ENCODE assay signal across 1 cellular context in the genomic region with DNA sequence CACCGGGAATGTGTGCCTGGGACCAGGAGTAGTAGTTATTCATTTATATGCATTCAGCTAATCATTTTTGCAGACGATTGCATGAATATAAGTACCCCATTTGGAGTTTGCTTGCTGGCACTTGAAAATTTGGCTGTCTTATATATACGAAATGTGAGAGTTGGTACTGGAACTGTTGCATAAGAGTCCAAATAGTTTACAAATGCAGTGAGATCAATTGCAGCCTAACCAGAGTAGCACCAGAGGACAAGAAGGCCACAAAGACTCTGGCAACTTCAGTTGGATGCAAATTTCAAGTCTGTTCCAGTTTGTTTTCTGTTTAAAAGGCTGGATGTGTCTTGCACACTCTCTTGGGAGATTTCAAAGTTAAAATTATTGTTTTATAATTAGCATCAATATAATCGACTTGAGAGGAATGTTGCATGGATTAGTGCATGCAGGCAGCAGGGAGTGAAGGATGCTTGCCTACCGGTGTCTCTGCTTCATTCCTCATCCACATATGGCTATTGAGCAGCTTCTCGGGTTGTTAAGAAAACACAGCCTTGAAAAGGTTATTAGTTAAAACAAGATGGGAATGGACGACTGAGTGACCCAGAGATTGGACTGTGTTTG.
TF ChIP-seq lines count a peak whose summit lies in the region.

No MANE protein-coding gene starts in this region.

TF ChIP-seq in H1, 55 proteins besides CTCF, POLR2A, EP300 and RAD21:
- TF ChIP-seq, protein P1, sequence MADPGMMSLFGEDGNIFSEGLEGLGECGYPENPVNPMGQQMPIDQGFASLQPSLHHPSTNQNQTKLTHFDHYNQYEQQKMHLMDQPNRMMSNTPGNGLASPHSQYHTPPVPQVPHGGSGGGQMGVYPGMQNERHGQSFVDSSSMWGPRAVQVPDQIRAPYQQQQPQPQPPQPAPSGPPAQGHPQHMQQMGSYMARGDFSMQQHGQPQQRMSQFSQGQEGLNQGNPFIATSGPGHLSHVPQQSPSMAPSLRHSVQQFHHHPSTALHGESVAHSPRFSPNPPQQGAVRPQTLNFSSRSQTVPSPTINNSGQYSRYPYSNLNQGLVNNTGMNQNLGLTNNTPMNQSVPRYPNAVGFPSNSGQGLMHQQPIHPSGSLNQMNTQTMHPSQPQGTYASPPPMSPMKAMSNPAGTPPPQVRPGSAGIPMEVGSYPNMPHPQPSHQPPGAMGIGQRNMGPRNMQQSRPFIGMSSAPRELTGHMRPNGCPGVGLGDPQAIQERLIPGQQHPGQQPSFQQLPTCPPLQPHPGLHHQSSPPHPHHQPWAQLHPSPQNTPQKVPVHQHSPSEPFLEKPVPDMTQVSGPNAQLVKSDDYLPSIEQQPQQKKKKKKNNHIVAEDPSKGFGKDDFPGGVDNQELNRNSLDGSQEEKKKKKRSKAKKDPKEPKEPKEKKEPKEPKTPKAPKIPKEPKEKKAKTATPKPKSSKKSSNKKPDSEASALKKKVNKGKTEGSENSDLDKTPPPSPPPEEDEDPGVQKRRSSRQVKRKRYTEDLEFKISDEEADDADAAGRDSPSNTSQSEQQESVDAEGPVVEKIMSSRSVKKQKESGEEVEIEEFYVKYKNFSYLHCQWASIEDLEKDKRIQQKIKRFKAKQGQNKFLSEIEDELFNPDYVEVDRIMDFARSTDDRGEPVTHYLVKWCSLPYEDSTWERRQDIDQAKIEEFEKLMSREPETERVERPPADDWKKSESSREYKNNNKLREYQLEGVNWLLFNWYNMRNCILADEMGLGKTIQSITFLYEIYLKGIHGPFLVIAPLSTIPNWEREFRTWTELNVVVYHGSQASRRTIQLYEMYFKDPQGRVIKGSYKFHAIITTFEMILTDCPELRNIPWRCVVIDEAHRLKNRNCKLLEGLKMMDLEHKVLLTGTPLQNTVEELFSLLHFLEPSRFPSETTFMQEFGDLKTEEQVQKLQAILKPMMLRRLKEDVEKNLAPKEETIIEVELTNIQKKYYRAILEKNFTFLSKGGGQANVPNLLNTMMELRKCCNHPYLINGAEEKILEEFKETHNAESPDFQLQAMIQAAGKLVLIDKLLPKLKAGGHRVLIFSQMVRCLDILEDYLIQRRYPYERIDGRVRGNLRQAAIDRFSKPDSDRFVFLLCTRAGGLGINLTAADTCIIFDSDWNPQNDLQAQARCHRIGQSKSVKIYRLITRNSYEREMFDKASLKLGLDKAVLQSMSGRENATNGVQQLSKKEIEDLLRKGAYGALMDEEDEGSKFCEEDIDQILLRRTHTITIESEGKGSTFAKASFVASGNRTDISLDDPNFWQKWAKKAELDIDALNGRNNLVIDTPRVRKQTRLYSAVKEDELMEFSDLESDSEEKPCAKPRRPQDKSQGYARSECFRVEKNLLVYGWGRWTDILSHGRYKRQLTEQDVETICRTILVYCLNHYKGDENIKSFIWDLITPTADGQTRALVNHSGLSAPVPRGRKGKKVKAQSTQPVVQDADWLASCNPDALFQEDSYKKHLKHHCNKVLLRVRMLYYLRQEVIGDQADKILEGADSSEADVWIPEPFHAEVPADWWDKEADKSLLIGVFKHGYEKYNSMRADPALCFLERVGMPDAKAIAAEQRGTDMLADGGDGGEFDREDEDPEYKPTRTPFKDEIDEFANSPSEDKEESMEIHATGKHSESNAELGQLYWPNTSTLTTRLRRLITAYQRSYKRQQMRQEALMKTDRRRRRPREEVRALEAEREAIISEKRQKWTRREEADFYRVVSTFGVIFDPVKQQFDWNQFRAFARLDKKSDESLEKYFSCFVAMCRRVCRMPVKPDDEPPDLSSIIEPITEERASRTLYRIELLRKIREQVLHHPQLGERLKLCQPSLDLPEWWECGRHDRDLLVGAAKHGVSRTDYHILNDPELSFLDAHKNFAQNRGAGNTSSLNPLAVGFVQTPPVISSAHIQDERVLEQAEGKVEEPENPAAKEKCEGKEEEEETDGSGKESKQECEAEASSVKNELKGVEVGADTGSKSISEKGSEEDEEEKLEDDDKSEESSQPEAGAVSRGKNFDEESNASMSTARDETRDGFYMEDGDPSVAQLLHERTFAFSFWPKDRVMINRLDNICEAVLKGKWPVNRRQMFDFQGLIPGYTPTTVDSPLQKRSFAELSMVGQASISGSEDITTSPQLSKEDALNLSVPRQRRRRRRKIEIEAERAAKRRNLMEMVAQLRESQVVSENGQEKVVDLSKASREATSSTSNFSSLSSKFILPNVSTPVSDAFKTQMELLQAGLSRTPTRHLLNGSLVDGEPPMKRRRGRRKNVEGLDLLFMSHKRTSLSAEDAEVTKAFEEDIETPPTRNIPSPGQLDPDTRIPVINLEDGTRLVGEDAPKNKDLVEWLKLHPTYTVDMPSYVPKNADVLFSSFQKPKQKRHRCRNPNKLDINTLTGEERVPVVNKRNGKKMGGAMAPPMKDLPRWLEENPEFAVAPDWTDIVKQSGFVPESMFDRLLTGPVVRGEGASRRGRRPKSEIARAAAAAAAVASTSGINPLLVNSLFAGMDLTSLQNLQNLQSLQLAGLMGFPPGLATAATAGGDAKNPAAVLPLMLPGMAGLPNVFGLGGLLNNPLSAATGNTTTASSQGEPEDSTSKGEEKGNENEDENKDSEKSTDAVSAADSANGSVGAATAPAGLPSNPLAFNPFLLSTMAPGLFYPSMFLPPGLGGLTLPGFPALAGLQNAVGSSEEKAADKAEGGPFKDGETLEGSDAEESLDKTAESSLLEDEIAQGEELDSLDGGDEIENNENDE (IDR thresholded peaks at IDR 0.05; ENCODE audit: insufficient replicate concordance, low read length) = no peak
- TF ChIP-seq SRF (IDR thresholded peaks at IDR 0.05; ENCODE audit: low read depth, low read length) = no peak
